26 cellular contexts compared by ENCODE assay signal in the genomic region with DNA sequence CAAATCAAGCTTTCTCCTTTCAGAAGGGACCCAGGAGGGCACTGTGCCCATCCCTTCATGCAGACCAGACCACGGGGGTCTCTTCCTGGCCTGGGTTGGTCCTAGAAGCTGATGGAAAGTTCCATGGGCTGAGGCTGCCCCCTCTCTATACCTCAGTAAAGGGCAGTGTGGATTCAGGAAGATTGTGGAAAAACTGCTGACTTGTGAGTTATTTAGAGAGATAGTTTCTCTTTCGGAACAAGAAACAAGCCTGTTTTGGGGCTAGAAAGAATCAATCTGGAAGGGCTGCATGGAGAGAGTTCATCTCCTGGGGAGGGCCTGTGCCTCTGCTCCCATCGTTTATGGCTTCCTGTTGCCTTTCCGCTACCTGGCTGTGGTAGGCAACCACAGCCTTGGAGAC. TPM values are rescaled to one million over a fixed set of nuclear protein-coding genes. Genes with fewer than 3 reads are reported as not detected.
"Had no signal": no experiment of that assay in that cellular context is flagged by ENCODE, and none has a peak within 500 bp of the region (broad histone marks: within the 10 kb centered on the region; RNA-seq: fewer than 3 reads in every experiment).

No MANE protein-coding gene starts in this region.

- ATAC-seq: Panc1, PC-3, Right ventricle myocardium inferior, SK-N-SH treated with all-trans-retinoic acid at 6 μM for 48 hours, T-helper 17 cell had no signal

- DNase-seq: Karpas-422, KG1, MV-4-11, NCI-H1048, NCI-H1105 treated with DMSO at 0.1 percent for 48 hours, NCI-H1417 treated with DMSO at 0.1 percent for 48 hours, NCI-H146, NCI-H1694 treated with DMSO at 0.1 percent for 48 hours, NCI-H1930, NCI-H2081, NCI-H2107, NCI-H2227 treated with DMSO at 0.1 percent for 48 hours, NCI-H526 treated with DMSO at 0.1 percent for 48 hours, NCI-H748 treated with DMSO at 0.1 percent for 48 hours, PC-3, SHP77 treated with DMSO at 0.1 percent for 48 hours, SJCRH30, T-helper 1 cell, T-helper 17 cell had no signal

- H3K36me3 ChIP-seq: SJCRH30 had no signal

- H3K27ac ChIP-seq: SJCRH30 had no signal

- H3K4me3 ChIP-seq: SJCRH30 had no signal

- H3K9me3 ChIP-seq: SJCRH30 had no signal

RNA-seq across cellular contexts. Expression of a gene that starts 0.8 kb away (rescaled TPM):
- total RNA-seq: HT1080, M059J, NCI-H460, PC-3 had no signal

RNA-seq across cellular contexts. Expression of a gene that starts 42.2 kb away (rescaled TPM):
- total RNA-seq: M059J, NCI-H460, OCI-LY7, PC-3, SJCRH30, T-helper 17 cell had no signal

RNA-seq across cellular contexts. Expression of a gene that starts 53.0 kb away (rescaled TPM):
- total RNA-seq: HT1080, M059J, NCI-H460, OCI-LY7, PC-3, Right ventricle myocardium inferior, T-helper 17 cell had no signal
